8 cellular contexts compared by ENCODE assay signal in genomic region chr14:80850197-80850814, GRCh38.
A peak's percentile ranks its signal among the peaks of the same experiment; 100 is the strongest.
DNase-seq lines count a peak whose midpoint lies in the region; ATAC-seq, FAIRE-seq and TF ChIP-seq lines count a peak whose summit lies in the region.

No MANE protein-coding gene starts in this region.

- TF ChIP-seq EP300 in A549 (IDR thresholded peaks at IDR 0.05): no peak

- H3K27ac Mint-ChIP-seq in glutamatergic neuron (ENCODE audit: unreplicated experiment): no peak overlapping the region

- no peaks in the 10 kb centered on the region for H3K36me3 Mint-ChIP-seq in glutamatergic neuron (ENCODE audit: unreplicated experiment)

- peak; percentile 86 to 95 for TF ChIP-seq RAD21 in A549 (conservative IDR thresholded peaks at IDR 0.05 in 1 of 2, IDR thresholded peaks at IDR 0.05 in 1 of 2)

- H3K4me1 ChIP-seq in A549 (peaks cover 11% of the 10 kb centered on the region), thoracic aorta (ENCODE audit: control insufficient read depth in 1 of 2, low read depth in 2 of 2) (peaks cover 1 to 2% of the 10 kb centered on the region in 2 donors)

- CTCF ChIA-PET in A549 (lab: Yijun Ruan, JAX): interaction anchor here (0.9 to 4.3 kb wide), 6 partner anchors 636 to 1891 kb away, joined by 3 to 54 read pairs (median 6); no protein-coding TSS in a partner anchor

- peak; percentile 13 to 52 for DNase-seq in A549 (ENCODE audit: low read depth in 1 of 2, low spot score in 1 of 2)
- DNase-seq in GM12865 (ENCODE audit: low read depth): peak; percentile 41
- DNase-seq in HTR-8/SVneo (ENCODE audit: insufficient read length, low spot score): peak; percentile 10
- peak; percentile 34 for DNase-seq in SW480 (ENCODE audit: low spot score)
- DNase-seq in glutamatergic neuron: no peak
- no peak for DNase-seq in thoracic aorta (ENCODE audit: low spot score)
- no peak for DNase-seq in stimulated activated CD4-positive, alpha-beta T cell treated with anti-CD3 and anti-CD28 coated beads, Interleukin-1b, Interleukin-23, amount 100 ng/mL, for 48 hours
- DNase-seq in GM12892 (ENCODE audit: insufficient read length): no peak

- H3K27ac ChIP-seq in A549: peak overlapping the region; percentile 1 to 21; a peak in 1 of 6 replicates
- H3K27ac ChIP-seq in thoracic aorta: no peak overlapping the region

- peaks cover 2% of the 10 kb centered on the region for H3K9me3 Mint-ChIP-seq in glutamatergic neuron (ENCODE audit: unreplicated experiment)

- TF ChIP-seq CTCF in A549 (IDR thresholded peaks at IDR 0.05) (peak; percentile 88), GM12865 (IDR thresholded peaks at IDR 0.05; ENCODE audit: insufficient read depth, low read depth, low read length, missing control alignments) (peak; percentile 30), glutamatergic neuron (IDR thresholded peaks at IDR 0.05; ENCODE audit: partially characterized antibody, unreplicated experiment) (peak; percentile 87), thoracic aorta (IDR thresholded peaks at IDR 0.05) (peak; percentile 62)

- FAIRE-seq in A549 (lab: Jason Lieb, UNC) (peak; percentile 97), HTR-8/SVneo (lab: Jason Lieb, UNC) (no peak), GM12892 (lab: Jason Lieb, UNC) (no peak)

- peaks cover 3% of the 10 kb centered on the region for H3K4me1 Mint-ChIP-seq in glutamatergic neuron (ENCODE audit: low read depth, unreplicated experiment)

- H3K4me3 Mint-ChIP-seq in glutamatergic neuron (ENCODE audit: unreplicated experiment): no peak overlapping the region

- POLR2A ChIA-PET in A549 (lab: Yijun Ruan, JAX): no interaction called here

- no peaks in the 10 kb centered on the region for H3K27me3 ChIP-seq in thoracic aorta (replicated peaks; ENCODE audit: insufficient read depth)

- no peak overlapping the region for H3K4me3 ChIP-seq in A549
- no peak overlapping the region for H3K4me3 ChIP-seq in GM12865 (ENCODE audit: low read depth, low read length)
- H3K4me3 ChIP-seq in thoracic aorta: no peak overlapping the region

- 20% methylated on average over 4 of the region's 4 CpGs for WGBS in A549 (ENCODE audit: missing lambda C conversion rate)

- ATAC-seq in A549 (peak; percentile 59 to 84; a peak in 3 of 6 replicates), thoracic aorta (ENCODE audit: insufficient number of reproducible peaks, low FRiP score, low read depth) (no peak)

- no peaks in the 10 kb centered on the region for H3K27me3 Mint-ChIP-seq in glutamatergic neuron (ENCODE audit: unreplicated experiment)

- H3K9me3 ChIP-seq in A549: no peaks in the 10 kb centered on the region
- no peaks in the 10 kb centered on the region for H3K9me3 ChIP-seq in thoracic aorta

- no peak for TF ChIP-seq POLR2A in A549 (IDR thresholded peaks at IDR 0.05; ENCODE audit: low read length)
- TF ChIP-seq POLR2A in GM12892 (IDR thresholded peaks at IDR 0.05; ENCODE audit: low read depth, low read length): no peak

- no peaks in the 10 kb centered on the region for H3K36me3 ChIP-seq in thoracic aorta

- H3K4me2 ChIP-seq in A549: 0 out of 3 replicates have a peak overlapping the region, but pooled peaks have one; percentile 16

TF ChIP-seq in A549, 52 proteins besides CTCF, POLR2A, EP300 and RAD21:
- no peak for TF ChIP-seq JUNB (IDR thresholded peaks at IDR 0.05)
- no peak for TF ChIP-seq BCL3 (IDR thresholded peaks at IDR 0.05)
- TF ChIP-seq JUN (IDR thresholded peaks at IDR 0.05): no peak
- no peak for TF ChIP-seq MYC (IDR thresholded peaks at IDR 0.05; ENCODE audit: borderline replicate concordance, low read length)
- peak; percentile 88 for TF ChIP-seq SMC3 (IDR thresholded peaks at IDR 0.05)
- TF ChIP-seq HOXA7 (CRISPR knock-in tag; IDR thresholded peaks at IDR 0.05): no peak
- TF ChIP-seq HMGXB4 (CRISPR knock-in tag; IDR thresholded peaks at IDR 0.05; ENCODE audit: borderline replicate concordance): no peak
- TF ChIP-seq ZC3H11A (IDR thresholded peaks at IDR 0.05): no peak

Comparison
In these comparisons a context has a peak if more than half of its experiments do, and no peak if none do; other contexts are left out.
1. DNase-seq: peak in A549 (2 of 2), GM12865 (single experiment), HTR-8/SVneo (single experiment) and SW480 (single experiment); none in glutamatergic neuron (single experiment), thoracic aorta (single experiment), stimulated activated CD4-positive, alpha-beta T cell treated with anti-CD3 and anti-CD28 coated beads, Interleukin-1b, Interleukin-23, amount 100 ng/mL, for 48 hours (single experiment) and GM12892 (single experiment).
2. H3K27ac ChIP-seq: peak in A549 (2 of 2); none in thoracic aorta (0 of 2).
3. CTCF ChIP-seq: peak in every context shown above with its lines; median percentile 88 in A549; 87 in glutamatergic neuron; 62 in thoracic aorta; 30 in GM12865.